Comparison of ENCODE assay signal across 8 cellular contexts in genomic region chr10:38355997-38356926, GRCh38.
A peak's percentile ranks its signal among the peaks of the same experiment; 100 is the strongest.
DNase-seq lines count a peak whose midpoint lies in the region; ATAC-seq and TF ChIP-seq lines count a peak whose summit lies in the region.
"Not testable (repeated sequence)": the region's sequence is repeated elsewhere in the genome, so short reads cannot be mapped to it uniquely, and the experiment has no call there.

No MANE protein-coding gene starts in this region.

- H3K4me1 ChIP-seq in muscle layer of colon (ENCODE audit: insufficient read depth, low read length), result not testable (repeated sequence)

- peak overlapping the region; percentile 91 to 99 (median 96) for H3K4me3 Mint-ChIP-seq in IgD-negative memory B cell

- H3K4me3 ChIP-seq in epithelial cell of proximal tubule (ENCODE audit: low read depth, low read length) (peak overlapping the region; percentile 60), muscle layer of colon (ENCODE audit: low read depth in 1 of 2, low read length in 2 of 2) (peak overlapping the region in 1 of 2 donors; percentile 50)

- not testable (repeated sequence) for H3K36me3 ChIP-seq in muscle layer of colon (ENCODE audit: insufficient read depth, low read length)

- H3K27me3 Mint-ChIP-seq in IgD-negative memory B cell, result not testable (repeated sequence)

- H3K4me1 Mint-ChIP-seq in IgD-negative memory B cell, result not testable (repeated sequence)

- not testable (repeated sequence) for H3K9me3 Mint-ChIP-seq in IgD-negative memory B cell

- peak; percentile 100 for ATAC-seq in GM21576 (IDR thresholded peaks at IDR 0.05; ENCODE audit: unreplicated experiment)

- H3K27me3 ChIP-seq in muscle layer of colon (ENCODE audit: control insufficient read depth in 1 of 2, insufficient read depth in 2 of 2, low read length in 2 of 2), result not testable (repeated sequence)

- not testable (repeated sequence) for TF ChIP-seq CTCF in epithelial cell of proximal tubule (conservative IDR thresholded peaks at IDR 0.05; ENCODE audit: low read depth, low read length)

- peak overlapping the region; percentile 33 for H3K9ac ChIP-seq in muscle layer of colon (ENCODE audit: low read length)

- H3K27ac ChIP-seq in muscle layer of colon (ENCODE audit: low read depth, low read length), result peak overlapping the region; percentile 61

- peak overlapping the region; percentile 96 to 98 (median 97) for H3K27ac Mint-ChIP-seq in IgD-negative memory B cell

- not testable (repeated sequence) for H3K36me3 Mint-ChIP-seq in IgD-negative memory B cell

- H3K9me3 ChIP-seq in muscle layer of colon (ENCODE audit: low read length), result not testable (repeated sequence)

- DNase-seq in DMS153 treated with DMSO at 0.1 percent for 48 hours (lab: John Stamatoyannopoulos, UW; ENCODE audit: unreplicated experiment) (peak; percentile 13), OCI-M1 (lab: John Stamatoyannopoulos, UW) (peak; percentile 85)
- peak; percentile 79 for DNase-seq in activated T-cell treated with anti-CD3 and anti-CD28 coated beads, Interleukin-2, amount 50 U/mL, for 1 hour
- DNase-seq in epithelial cell of proximal tubule (ENCODE audit: low read depth), result not testable (repeated sequence)
- DNase-seq in stimulated activated CD8-positive, alpha-beta memory T cell treated with anti-CD3 and anti-CD28 coated beads, Interleukin-4, amount 100 ng/mL, for 1 hour (ENCODE audit: low read depth in 2 of 2, low spot score in 1 of 2), result peak; percentile 40 to 65
